8 cellular contexts compared by ENCODE assay signal in the genomic region with DNA sequence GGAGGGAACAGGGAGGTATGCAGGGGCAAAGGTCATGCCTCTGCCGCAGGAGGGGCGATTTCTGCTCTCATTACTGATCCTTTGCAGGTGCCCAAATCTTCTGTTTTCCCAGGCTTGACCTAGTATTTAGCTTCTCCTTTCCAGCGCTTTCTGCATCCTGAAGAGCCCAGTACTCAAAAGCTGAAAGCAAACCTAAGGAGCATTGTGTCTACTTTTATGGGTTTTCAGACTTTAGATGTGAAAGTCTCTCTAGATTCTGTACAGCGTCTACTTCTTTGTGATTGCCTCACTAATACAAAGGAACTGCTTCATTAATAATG. TPM values are rescaled to one million over a fixed set of nuclear protein-coding genes. Genes with fewer than 3 reads are reported as not detected.
DNase-seq lines count a peak whose midpoint lies in the region; ATAC-seq, FAIRE-seq and TF ChIP-seq lines count a peak whose summit lies in the region.

No MANE protein-coding gene starts in this region.

- no peaks in the 10 kb centered on the region for H3K9me3 Mint-ChIP-seq in activated T-cell treated with anti-CD3 and anti-CD28 coated beads, Interleukin-2, amount 50 U/mL, for 4 hours
- no peaks in the 10 kb centered on the region for H3K9me3 Mint-ChIP-seq in astrocyte (ENCODE audit: unreplicated experiment)

- peaks cover 16% of the 10 kb centered on the region for H3K27me3 Mint-ChIP-seq in activated T-cell treated with anti-CD3 and anti-CD28 coated beads, Interleukin-2, amount 50 U/mL, for 4 hours (ENCODE audit: low read depth)
- H3K27me3 Mint-ChIP-seq in astrocyte (ENCODE audit: low read depth, unreplicated experiment), result peaks cover 6% of the 10 kb centered on the region

- peaks cover 2% of the 10 kb centered on the region for H3K27me3 ChIP-seq in astrocyte (ENCODE audit: insufficient read depth, low read length)
- no peaks in the 10 kb centered on the region for H3K27me3 ChIP-seq in liver (ENCODE audit: control insufficient read depth in 4 of 4, insufficient read depth in 4 of 4, low read length in 3 of 4)
- no peaks in the 10 kb centered on the region for H3K27me3 ChIP-seq in tibial artery

- H3K4me2 ChIP-seq in astrocyte (ENCODE audit: low read length), result peak overlapping the region; percentile 92

- peak overlapping the region; percentile 88 for H3K9ac ChIP-seq in astrocyte (ENCODE audit: low read length)
- H3K9ac ChIP-seq in liver (ENCODE audit: low read depth in 1 of 2, low read length in 2 of 2), result peak overlapping the region; percentile 72 to 75

- intact Hi-C loops in tibial artery (cut with DNase I; ENCODE audit: low total_unique reads), result no loop called here

- TF ChIP-seq CTCF in astrocyte (IDR thresholded peaks at IDR 0.05; ENCODE audit: insufficient read depth, low read depth, low read length) (no peak), liver (IDR thresholded peaks at IDR 0.05; ENCODE audit: low read depth, low read length, missing input control) (no peak), tibial artery (IDR thresholded peaks at IDR 0.05) (no peak)

- peaks cover 50% of the 10 kb centered on the region for H3K4me1 Mint-ChIP-seq in activated T-cell treated with anti-CD3 and anti-CD28 coated beads, Interleukin-2, amount 50 U/mL, for 4 hours (ENCODE audit: low read depth)
- peaks cover 22% of the 10 kb centered on the region for H3K4me1 Mint-ChIP-seq in astrocyte (ENCODE audit: low read depth, unreplicated experiment)

- no peak for TF ChIP-seq RAD21 in liver (IDR thresholded peaks at IDR 0.05)

- peaks cover 54% of the 10 kb centered on the region for H4K20me1 ChIP-seq in astrocyte (ENCODE audit: insufficient read depth, low read length)

- no peak for DNase-seq in activated T-cell treated with anti-CD3 and anti-CD28 coated beads, Interleukin-2, amount 50 U/mL, for 4 hours
- no peak for DNase-seq in activated T-cell treated with anti-CD3 and anti-CD28 coated beads, Interleukin-2, amount 50 U/mL, for 1 hour
- no peak for DNase-seq in astrocyte (ENCODE audit: low read depth)
- DNase-seq in tibial artery, result no peak
- DNase-seq in T-helper 9 cell, result no peak
- DNase-seq in HuH-7 (ENCODE audit: low spot score), result no peak
- DNase-seq in dermis blood vessel endothelial cell, result no peak

- peaks cover 30% of the 10 kb centered on the region for H3K4me1 ChIP-seq in astrocyte (ENCODE audit: insufficient read depth, low read length)
- H3K4me1 ChIP-seq in liver (ENCODE audit: control insufficient read depth in 4 of 4, insufficient read depth in 4 of 4, low read length in 3 of 4), result peaks cover 8 to 45% (median 39%) of the 10 kb centered on the region in 4 donors
- H3K4me1 ChIP-seq in tibial artery, result peaks cover 0 to 61% (median 38%) of the 10 kb centered on the region in 4 donors

- H2AFZ ChIP-seq in astrocyte (ENCODE audit: low read depth, low read length), result peak overlapping the region; percentile 70

- peaks cover 4% of the 10 kb centered on the region for H3K36me3 Mint-ChIP-seq in activated T-cell treated with anti-CD3 and anti-CD28 coated beads, Interleukin-2, amount 50 U/mL, for 4 hours (ENCODE audit: insufficient read depth)
- H3K36me3 Mint-ChIP-seq in astrocyte (ENCODE audit: low read depth, unreplicated experiment), result no peaks in the 10 kb centered on the region

- H3K27ac Mint-ChIP-seq in astrocyte (ENCODE audit: unreplicated experiment), result peak overlapping the region; percentile 82

- peak overlapping the region; percentile 99 for H3K4me3 Mint-ChIP-seq in activated T-cell treated with anti-CD3 and anti-CD28 coated beads, Interleukin-2, amount 50 U/mL, for 4 hours
- H3K4me3 Mint-ChIP-seq in astrocyte (ENCODE audit: unreplicated experiment), result peak overlapping the region; percentile 99

- peaks cover 55% of the 10 kb centered on the region for H3K79me2 ChIP-seq in astrocyte (ENCODE audit: insufficient read depth, low read length)

- under 1% methylated on average over 4 of the region's 4 CpGs for WGBS in liver

- no peaks in the 10 kb centered on the region for H3K36me3 ChIP-seq in astrocyte (ENCODE audit: insufficient read depth, low read length)
- H3K36me3 ChIP-seq in liver (ENCODE audit: control insufficient read depth in 4 of 4, insufficient read depth in 3 of 4, low read depth in 1 of 4, low read length in 3 of 4), result peaks cover 0 to 2% (median 0%) of the 10 kb centered on the region in 4 donors
- H3K36me3 ChIP-seq in tibial artery, result no peaks in the 10 kb centered on the region

- no peak for ATAC-seq in activated T-cell treated with anti-CD3 and anti-CD28 coated beads, Interleukin-2, amount 50 U/mL, for 4 hours

- no peaks in the 10 kb centered on the region for H3K9me3 ChIP-seq in astrocyte (ENCODE audit: insufficient read depth, low read depth, low read length)
- no peaks in the 10 kb centered on the region for H3K9me3 ChIP-seq in liver (ENCODE audit: control insufficient read depth in 4 of 4, low read length in 3 of 4)
- no peaks in the 10 kb centered on the region for H3K9me3 ChIP-seq in tibial artery

- H3K27ac ChIP-seq in astrocyte (ENCODE audit: low read depth, low read length), result peak overlapping the region; percentile 83
- peak overlapping the region; percentile 78 to 80 for H3K27ac ChIP-seq in liver (ENCODE audit: low read depth in 1 of 2, low read length in 2 of 2)
- peak overlapping the region; percentile 84 to 93 for H3K27ac ChIP-seq in tibial artery

- H3K4me3 ChIP-seq in astrocyte (ENCODE audit: insufficient read depth, low read depth, low read length) (peak overlapping the region; percentile 95), liver (ENCODE audit: low read depth in 1 of 3, low read length in 3 of 3) (peak overlapping the region; percentile 46 to 99 (median 95)), tibial artery (peak overlapping the region; percentile 69 to 87)

- FAIRE-seq in astrocyte (lab: Jason Lieb, UNC), result no peak

TF ChIP-seq in liver, 16 proteins besides CTCF, POLR2A, EP300 and RAD21:
- TF ChIP-seq NR2F2 (IDR thresholded peaks at IDR 0.05) (peak; percentile 7), TAF1 (conservative IDR thresholded peaks at IDR 0.05) (no peak), HNF4G (IDR thresholded peaks at IDR 0.05) (no peak), RXRA (IDR thresholded peaks at IDR 0.05) (no peak)
- TF ChIP-seq, protein P1, sequence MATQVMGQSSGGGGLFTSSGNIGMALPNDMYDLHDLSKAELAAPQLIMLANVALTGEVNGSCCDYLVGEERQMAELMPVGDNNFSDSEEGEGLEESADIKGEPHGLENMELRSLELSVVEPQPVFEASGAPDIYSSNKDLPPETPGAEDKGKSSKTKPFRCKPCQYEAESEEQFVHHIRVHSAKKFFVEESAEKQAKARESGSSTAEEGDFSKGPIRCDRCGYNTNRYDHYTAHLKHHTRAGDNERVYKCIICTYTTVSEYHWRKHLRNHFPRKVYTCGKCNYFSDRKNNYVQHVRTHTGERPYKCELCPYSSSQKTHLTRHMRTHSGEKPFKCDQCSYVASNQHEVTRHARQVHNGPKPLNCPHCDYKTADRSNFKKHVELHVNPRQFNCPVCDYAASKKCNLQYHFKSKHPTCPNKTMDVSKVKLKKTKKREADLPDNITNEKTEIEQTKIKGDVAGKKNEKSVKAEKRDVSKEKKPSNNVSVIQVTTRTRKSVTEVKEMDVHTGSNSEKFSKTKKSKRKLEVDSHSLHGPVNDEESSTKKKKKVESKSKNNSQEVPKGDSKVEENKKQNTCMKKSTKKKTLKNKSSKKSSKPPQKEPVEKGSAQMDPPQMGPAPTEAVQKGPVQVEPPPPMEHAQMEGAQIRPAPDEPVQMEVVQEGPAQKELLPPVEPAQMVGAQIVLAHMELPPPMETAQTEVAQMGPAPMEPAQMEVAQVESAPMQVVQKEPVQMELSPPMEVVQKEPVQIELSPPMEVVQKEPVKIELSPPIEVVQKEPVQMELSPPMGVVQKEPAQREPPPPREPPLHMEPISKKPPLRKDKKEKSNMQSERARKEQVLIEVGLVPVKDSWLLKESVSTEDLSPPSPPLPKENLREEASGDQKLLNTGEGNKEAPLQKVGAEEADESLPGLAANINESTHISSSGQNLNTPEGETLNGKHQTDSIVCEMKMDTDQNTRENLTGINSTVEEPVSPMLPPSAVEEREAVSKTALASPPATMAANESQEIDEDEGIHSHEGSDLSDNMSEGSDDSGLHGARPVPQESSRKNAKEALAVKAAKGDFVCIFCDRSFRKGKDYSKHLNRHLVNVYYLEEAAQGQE (IDR thresholded peaks at IDR 0.05), result no peak
TF ChIP-seq in liver: peak in this region for 1.

RNA-seq across cellular contexts. Expression of a gene that starts 0.6 kb away (rescaled TPM):
- 10 to 100 TPM; 42.9 to 46.5 (median 43.3) TPM for total RNA-seq in activated T-cell treated with anti-CD3 and anti-CD28 coated beads, Interleukin-2, amount 50 U/mL, for 4 hours
- 72.8 and 75.2 TPM in 2 replicates for total RNA-seq in astrocyte
- total RNA-seq in liver, result 10 to 100 TPM; 19.2 to 27.2 TPM
- 10 to 100 TPM in 1 of 2 donors, 1 to 10 TPM in 1; 6.0 to 11.2 TPM for polyA plus RNA-seq in liver
- total RNA-seq in dermis blood vessel endothelial cell, result 17.5 and 40.3 TPM in 2 replicates

RNA-seq across cellular contexts. Expression of a gene that starts 4.6 kb away (rescaled TPM):
- under 1 TPM in 2 of 3 donors, not detected in 1; 0.25 to 0.46 TPM for total RNA-seq in activated T-cell treated with anti-CD3 and anti-CD28 coated beads, Interleukin-2, amount 50 U/mL, for 4 hours
- total RNA-seq in astrocyte, result 1.6 and 1.7 TPM in 2 replicates
- total RNA-seq in liver, result not detected
- polyA plus RNA-seq in liver, result not detected
- not detected in 2 replicates for total RNA-seq in dermis blood vessel endothelial cell

RNA-seq across cellular contexts. Expression of a gene that starts 19.8 kb away (rescaled TPM):
- total RNA-seq in activated T-cell treated with anti-CD3 and anti-CD28 coated beads, Interleukin-2, amount 50 U/mL, for 4 hours, result not detected
- total RNA-seq in astrocyte, result 0.48 and 0.62 TPM in 2 replicates
- total RNA-seq in liver, result under 1 TPM in 1 of 2 donors, not detected in 1; 0.42 TPM
- not detected for polyA plus RNA-seq in liver
- not detected in 2 replicates for total RNA-seq in dermis blood vessel endothelial cell
